25 cellular contexts compared by ENCODE assay signal in the genomic region with DNA sequence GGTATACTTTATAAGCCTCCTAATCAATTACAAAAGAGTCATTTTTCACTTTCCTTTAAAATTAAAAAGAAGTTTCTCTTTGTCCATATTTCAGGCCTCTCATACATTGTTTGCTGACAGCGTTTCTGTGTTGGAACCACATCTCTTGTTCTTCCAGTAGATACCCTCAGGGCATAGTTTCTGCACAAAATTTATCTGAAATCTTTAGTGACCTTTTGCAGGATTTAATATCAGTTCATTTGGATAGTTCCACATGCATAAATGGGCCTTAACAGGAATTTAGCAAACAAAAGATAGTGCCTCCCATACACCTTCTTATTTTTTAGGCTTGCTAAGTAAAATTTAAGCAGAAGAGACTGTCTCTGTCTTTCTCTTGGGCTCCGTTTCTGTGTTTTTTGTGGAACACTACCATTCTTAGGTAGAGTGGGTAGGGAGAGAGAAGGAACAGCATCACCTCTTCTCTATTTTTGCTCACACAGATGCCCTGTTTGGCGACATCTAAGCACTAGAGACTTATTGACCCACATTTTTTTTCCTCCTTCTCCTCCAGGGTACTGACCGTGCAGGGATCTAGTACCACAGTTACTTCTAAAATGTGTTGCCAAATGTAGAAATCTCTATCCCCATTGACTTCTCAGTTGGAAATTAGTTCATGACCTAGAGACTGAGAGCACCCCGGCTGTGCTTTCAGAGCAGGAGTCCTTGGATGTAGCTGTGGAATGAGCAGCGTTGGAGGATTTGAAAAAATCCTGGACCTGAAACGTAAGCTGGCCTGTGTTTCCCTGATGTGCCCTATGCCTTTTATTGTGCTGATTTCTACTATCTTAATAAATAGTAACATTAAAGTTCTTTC. TPM values are rescaled to one million over a fixed set of nuclear protein-coding genes. Genes with fewer than 3 reads are reported as not detected.
A peak's percentile ranks its signal among the peaks of the same experiment; 100 is the strongest.
DNase-seq lines count a peak whose midpoint lies in the region; ATAC-seq and TF ChIP-seq lines count a peak whose summit lies in the region.
"Had no signal": no experiment of that assay in that cellular context is flagged by ENCODE, and none has a peak within 500 bp of the region (broad histone marks: within the 10 kb centered on the region; RNA-seq: fewer than 3 reads in every experiment).

No MANE protein-coding gene starts in this region.

- POLR2A ChIA-PET in SK-N-SH (lab: Yijun Ruan, JAX) = no interaction called here

- TF ChIP-seq CTCF in SK-N-SH (IDR thresholded peaks at IDR 0.05) = no peak
- TF ChIP-seq CTCF in neutrophil (IDR thresholded peaks at IDR 0.05) = no peak
- no peak for TF ChIP-seq CTCF in dorsolateral prefrontal cortex (IDR thresholded peaks at IDR 0.05 in 54 of 56, conservative IDR thresholded peaks at IDR 0.05 in 2 of 56; ENCODE audit: low read depth in 1 of 56, partially characterized antibody in 56 of 56)

- in situ Hi-C loops in G401 (cut with HindIII; ENCODE audit: low sequenced_read_pairs) = no loop called here

- ATAC-seq in SK-N-SH treated with all-trans-retinoic acid at 6 μM for 48 hours = no peak

- H3K27ac ChIP-seq in SK-N-SH (ENCODE audit: low read depth in 2 of 2, low read length in 1 of 2) = peak overlapping the region in 1 of 2 experiments; percentile 86; a peak in 2 of 4 replicates
- peak overlapping the region; percentile 36 for H3K27ac ChIP-seq in neutrophil
- H3K27ac ChIP-seq in dorsolateral prefrontal cortex = no peak overlapping the region
- H3K27ac ChIP-seq: 22Rv1, SJSA1 had no signal

- H3K9me3 ChIP-seq in SK-N-SH = no peaks in the 10 kb centered on the region
- no peaks in the 10 kb centered on the region for H3K9me3 ChIP-seq in neutrophil
- H3K9me3 ChIP-seq: HAP-1, MG63, SJSA1 had no signal

- intact Hi-C loops in dorsolateral prefrontal cortex (cut with DNase I) = no loop called here

- H3K27me3 ChIP-seq in SK-N-SH (ENCODE audit: insufficient read depth) = no peaks in the 10 kb centered on the region
- no peaks in the 10 kb centered on the region for H3K27me3 ChIP-seq in neutrophil
- no peaks in the 10 kb centered on the region for H3K27me3 ChIP-seq in dorsolateral prefrontal cortex
- H3K27me3 ChIP-seq: MG63, SJSA1 had no signal

- no peak overlapping the region for H3K9ac ChIP-seq in SK-N-SH

- no peak overlapping the region for H3K4me2 ChIP-seq in SK-N-SH

- peaks cover 0 to 25% of the 10 kb centered on the region in 2 experiments; a peak in 2 of 4 replicates for H3K4me1 ChIP-seq in SK-N-SH (ENCODE audit: control insufficient read depth in 1 of 2, insufficient read depth in 2 of 2, low read depth in 1 of 2, low read length in 1 of 2)
- H3K4me1 ChIP-seq in neutrophil (ENCODE audit: control insufficient read depth in 1 of 2, insufficient read depth in 1 of 2, low read depth in 1 of 2, low read length in 1 of 2) = peaks cover 47 to 67% of the 10 kb centered on the region in 2 experiments
- H3K4me1 ChIP-seq: HAP-1 had no signal

- no peaks in the 10 kb centered on the region for H4K20me1 ChIP-seq in SK-N-SH (ENCODE audit: insufficient read depth)

- H3K36me3 ChIP-seq in SK-N-SH (replicated peaks in 1 of 2; ENCODE audit: control insufficient read depth in 1 of 2, insufficient read depth in 2 of 2, low read length in 1 of 2) (no peaks in the 10 kb centered on the region), neutrophil (peaks cover 24% of the 10 kb centered on the region)
- H3K36me3 ChIP-seq: HAP-1, MG63, SJSA1 had no signal

- H2AFZ ChIP-seq in SK-N-SH (ENCODE audit: low read depth) = no peak overlapping the region

- DNase-seq in SK-N-SH (no peak), G401 (ENCODE audit: low spot score) (peak; percentile 69), cerebellum (ENCODE audit: low spot score) (peak; percentile 43), SKM-1 treated with dmso at 0.1 percent for 144 hours (lab: John Stamatoyannopoulos, UW; ENCODE audit: unreplicated experiment) (no peak), dorsolateral prefrontal cortex (no peak)
- DNase-seq in stimulated activated CD4-positive, alpha-beta T cell treated with anti-CD3 and anti-CD28 coated beads, Interleukin-2, amount 100 ng/mL, for 48 hours = no peak
- DNase-seq: GOT3; IMR-90; KG1; MG63; NCI-H1105 treated with DMSO at 0.1 percent for 48 hours; NCI-H146; NCI-H1930; NCI-H2107; NCI-H446; NCI-H524 treated with DMSO at 0.1 percent for 48 hours; NCI-H774; NK-92 treated with Interleukin-12 subunit alpha and Interleukin-12 subunit beta, amount 100 ng/mL, for 24 hours; Right ventricle myocardium superior; RPMI8226 had no signal

- peak; percentile 22; the same call in 1 of the 2 replicates for TF ChIP-seq RAD21 in SK-N-SH (IDR thresholded peaks at IDR 0.05; ENCODE audit: low read length)

- H3K79me2 ChIP-seq in SK-N-SH (ENCODE audit: insufficient read depth) = 0 out of 2 replicates have a peak, but pooled peaks cover 5% of the 10 kb centered on the region

- H3K9me2 ChIP-seq in SK-N-SH = no peaks in the 10 kb centered on the region

- H3K4me3 ChIP-seq in SK-N-SH (ENCODE audit: low read depth in 2 of 2, low read length in 1 of 2) = no peak overlapping the region
- H3K4me3 ChIP-seq in neutrophil (ENCODE audit: low read depth in 1 of 2, low read length in 1 of 2) = no peak overlapping the region
- H3K4me3 ChIP-seq in dorsolateral prefrontal cortex = no peak overlapping the region
- H3K4me3 ChIP-seq: HAP-1, MG63, SJSA1 had no signal

- peak in 1 of 2 experiments; percentile 83; a peak in 2 of 4 replicates for TF ChIP-seq EP300 in SK-N-SH (IDR thresholded peaks at IDR 0.05; ENCODE audit: borderline replicate concordance in 1 of 2, low read depth in 1 of 2, low read length in 1 of 2)

- H3F3A ChIP-seq in SK-N-SH (replicated peaks; ENCODE audit: insufficient read depth) = no peaks in the 10 kb centered on the region

- WGBS in SK-N-SH (ENCODE audit: low lambda C conversion rate) = 93% methylated on average over 7 of the region's 7 CpGs

- CTCF ChIA-PET in SK-N-SH (lab: Yijun Ruan, JAX) = interaction anchor here (1.3 to 1.7 kb wide), 3 partner anchors 21 to 76 kb away, joined by 3 to 7 read pairs (median 6); a partner anchor contains a TSS

TF ChIP-seq in SK-N-SH, 30 proteins besides CTCF, POLR2A, EP300 and RAD21:
- TF ChIP-seq MXI1 (IDR thresholded peaks at IDR 0.05; ENCODE audit: low read depth, low read length) (peak; percentile 2; the same call in 1 of the 2 replicates), GATA2 (CRISPR knock-in tag; IDR thresholded peaks at IDR 0.05) (peak; percentile 88), TAF1 (IDR thresholded peaks at IDR 0.05; ENCODE audit: borderline replicate concordance, low read depth, low read length) (no peak), RCOR1 (IDR thresholded peaks at IDR 0.05; ENCODE audit: low read length) (peak; percentile 85; the same call in 1 of the 2 replicates)
TF ChIP-seq in SK-N-SH: peak in this region for 3.

TF ChIP-seq in SK-N-SH treated with all-trans-retinoic acid at 6 μM for 48 hours, 23 proteins besides CTCF, POLR2A, EP300 and RAD21 (continues in another document):
- no peak for TF ChIP-seq BACH2 (CRISPR knock-in tag; IDR thresholded peaks at IDR 0.05; ENCODE audit: borderline replicate concordance)
- TF ChIP-seq, protein P1, sequence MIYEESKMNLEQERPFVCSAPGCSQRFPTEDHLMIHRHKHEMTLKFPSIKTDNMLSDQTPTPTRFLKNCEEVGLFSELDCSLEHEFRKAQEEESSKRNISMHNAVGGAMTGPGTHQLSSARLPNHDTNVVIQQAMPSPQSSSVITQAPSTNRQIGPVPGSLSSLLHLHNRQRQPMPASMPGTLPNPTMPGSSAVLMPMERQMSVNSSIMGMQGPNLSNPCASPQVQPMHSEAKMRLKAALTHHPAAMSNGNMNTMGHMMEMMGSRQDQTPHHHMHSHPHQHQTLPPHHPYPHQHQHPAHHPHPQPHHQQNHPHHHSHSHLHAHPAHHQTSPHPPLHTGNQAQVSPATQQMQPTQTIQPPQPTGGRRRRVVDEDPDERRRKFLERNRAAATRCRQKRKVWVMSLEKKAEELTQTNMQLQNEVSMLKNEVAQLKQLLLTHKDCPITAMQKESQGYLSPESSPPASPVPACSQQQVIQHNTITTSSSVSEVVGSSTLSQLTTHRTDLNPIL (CRISPR knock-in tag; IDR thresholded peaks at IDR 0.05; ENCODE audit: low read depth) = no peak
- TF ChIP-seq, protein P2, sequence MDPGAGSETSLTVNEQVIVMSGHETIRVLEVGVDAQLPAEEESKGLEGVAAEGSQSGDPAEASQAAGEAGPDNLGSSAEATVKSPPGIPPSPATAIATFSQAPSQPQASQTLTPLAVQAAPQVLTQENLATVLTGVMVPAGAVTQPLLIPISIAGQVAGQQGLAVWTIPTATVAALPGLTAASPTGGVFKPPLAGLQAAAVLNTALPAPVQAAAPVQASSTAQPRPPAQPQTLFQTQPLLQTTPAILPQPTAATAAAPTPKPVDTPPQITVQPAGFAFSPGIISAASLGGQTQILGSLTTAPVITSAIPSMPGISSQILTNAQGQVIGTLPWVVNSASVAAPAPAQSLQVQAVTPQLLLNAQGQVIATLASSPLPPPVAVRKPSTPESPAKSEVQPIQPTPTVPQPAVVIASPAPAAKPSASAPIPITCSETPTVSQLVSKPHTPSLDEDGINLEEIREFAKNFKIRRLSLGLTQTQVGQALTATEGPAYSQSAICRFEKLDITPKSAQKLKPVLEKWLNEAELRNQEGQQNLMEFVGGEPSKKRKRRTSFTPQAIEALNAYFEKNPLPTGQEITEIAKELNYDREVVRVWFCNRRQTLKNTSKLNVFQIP (CRISPR knock-in tag; IDR thresholded peaks at IDR 0.05; ENCODE audit: borderline replicate concordance, low read depth) = no peak
- TF ChIP-seq RARB (CRISPR knock-in tag; IDR thresholded peaks at IDR 0.05) = no peak
- TF ChIP-seq ZFP30 (CRISPR knock-in tag; IDR thresholded peaks at IDR 0.05) = no peak
- no peak for TF ChIP-seq CSDC2 (CRISPR knock-in tag; IDR thresholded peaks at IDR 0.05)
- no peak for TF ChIP-seq ZNF70 (CRISPR knock-in tag; IDR thresholded peaks at IDR 0.05)
- TF ChIP-seq TOX (CRISPR knock-in tag; IDR thresholded peaks at IDR 0.05; ENCODE audit: borderline replicate concordance) = no peak

RNA-seq across cellular contexts. Expression of a gene that starts 22.1 kb away (rescaled TPM):
- 6.1 and 8.4 TPM in 2 replicates for polyA plus RNA-seq in SK-N-SH (2012; rRNA removed)
- 4.4 and 4.6 TPM in 2 replicates for polyA plus RNA-seq in SK-N-SH (2012; cell fraction: cytosol; rRNA removed)
- 19.4 and 33.8 TPM in 2 replicates for polyA plus RNA-seq in SK-N-SH (2012; cell fraction: nucleus; rRNA removed)
- total RNA-seq in G401 (2014; rRNA removed; shearing (Covaris generic)) = not detected in 2 replicates
- total RNA-seq in cerebellum = 35.5 TPM
- 100 to 1,000 TPM in 119 of 120 experiments, 10 to 100 TPM in 1; 84.5 to 257 (median 180) TPM for total RNA-seq in dorsolateral prefrontal cortex

Comparison
In these comparisons a context has a peak if more than half of its experiments do, and no peak if none do; other contexts are left out.
1. DNase-seq: peak in G401 (single experiment) and cerebellum (single experiment); none in SK-N-SH (single experiment), SKM-1 treated with dmso at 0.1 percent for 144 hours (single experiment), stimulated activated CD4-positive, alpha-beta T cell treated with anti-CD3 and anti-CD28 coated beads, Interleukin-2, amount 100 ng/mL, for 48 hours (0 of 2) and dorsolateral prefrontal cortex (0 of 10).
2. RNA of a gene that starts 22.1 kb away (total RNA-seq): 84.5 to 257 TPM in dorsolateral prefrontal cortex and 35.5 TPM in cerebellum (single experiment); not detected in G401; every median in the first group is over 10 times any median in the second.